13 cellular contexts compared by ENCODE assay signal in genomic region chr4:1691737-1692373, GRCh38. TPM values are rescaled to one million over a fixed set of nuclear protein-coding genes. Genes with fewer than 3 reads are reported as not detected.
DNase-seq lines count a peak whose midpoint lies in the region; FAIRE-seq and TF ChIP-seq lines count a peak whose summit lies in the region.
"Had no signal": no experiment of that assay in that cellular context is flagged by ENCODE, and none has a peak within 500 bp of the region (broad histone marks: within the 10 kb centered on the region; RNA-seq: fewer than 3 reads in every experiment).

No MANE protein-coding gene starts in this region.

- H3K27me3 ChIP-seq in cardiac muscle cell (no peaks in the 10 kb centered on the region), left ventricle myocardium inferior (ENCODE audit: low read depth) (no peaks in the 10 kb centered on the region)
- H3K27me3 ChIP-seq: Peyer's patch had no signal

- peaks cover 32% of the 10 kb centered on the region for H3K36me3 ChIP-seq in cardiac muscle cell
- H3K36me3 ChIP-seq in left ventricle myocardium inferior, result peaks cover 61% of the 10 kb centered on the region

- TF ChIP-seq POLR2A in H54 (IDR thresholded peaks at IDR 0.05; ENCODE audit: low read depth, low read length), result no peak

- H3K9me3 ChIP-seq in cardiac muscle cell (ENCODE audit: low read depth), result no peaks in the 10 kb centered on the region
- H3K9me3 ChIP-seq in left ventricle myocardium inferior (replicated peaks), result no peaks in the 10 kb centered on the region
- H3K9me3 ChIP-seq: Peyer's patch had no signal

- H3K4me3 ChIP-seq in cardiac muscle cell, result no peak overlapping the region
- H3K4me3 ChIP-seq in left ventricle myocardium inferior, result no peak overlapping the region
- H3K4me3 ChIP-seq: Peyer's patch had no signal

- H3K27ac ChIP-seq in cardiac muscle cell (peak overlapping the region; percentile 28), left ventricle myocardium inferior (replicated peaks) (no peak overlapping the region)
- H3K27ac ChIP-seq: Peyer's patch had no signal

- no peak for TF ChIP-seq CTCF in cardiac muscle cell (IDR thresholded peaks at IDR 0.05; ENCODE audit: low read depth, low read length)
- no peak for TF ChIP-seq CTCF in left ventricle myocardium inferior (IDR thresholded peaks at IDR 0.05; ENCODE audit: borderline replicate concordance)

- no peak for FAIRE-seq in H54 (lab: Jason Lieb, UNC)

- H3K4me1 ChIP-seq in cardiac muscle cell (ENCODE audit: low read depth), result no peaks in the 10 kb centered on the region
- no peaks in the 10 kb centered on the region for H3K4me1 ChIP-seq in left ventricle myocardium inferior
- H3K4me1 ChIP-seq: Peyer's patch had no signal

- intact Hi-C loops in left ventricle myocardium inferior (cut with micrococcal nuclease), result loop anchor here (5.0 kb wide), 1 partner anchor 35 kb away; no protein-coding TSS in a partner anchor

- DNase-seq in cardiac muscle cell (ENCODE audit: low read depth in 1 of 2, low spot score in 1 of 2) (no peak), left ventricle myocardium inferior (no peak), H54 (ENCODE audit: insufficient read length, low spot score) (no peak), SKM-1 treated with dmso at 0.1 percent for 144 hours (lab: John Stamatoyannopoulos, UW; ENCODE audit: unreplicated experiment) (no peak)
- DNase-seq: 8988T; DMS79 treated with DMSO at 0.1 percent for 48 hours; NCI-H1105 treated with DMSO at 0.1 percent for 48 hours; NCI-H1694; NCI-H2081 treated with DMSO at 0.1 percent for 48 hours; NCI-H446 treated with DMSO at 0.1 percent for 48 hours; NCI-H69; NK-92 treated with Interleukin-12 subunit alpha and Interleukin-12 subunit beta, amount 100 ng/mL, for 24 hours; Peyer's patch had no signal

RNA-seq across cellular contexts. Expression of gene FAM53A, which starts 7.7 kb away (rescaled TPM):
- total RNA-seq in cardiac muscle cell, result 7.1 and 11.8 TPM in 2 replicates
- 7.1 and 11.4 TPM in 2 replicates for polyA plus RNA-seq in cardiac muscle cell
- total RNA-seq in left ventricle myocardium inferior, result 0.71 TPM

RNA-seq across cellular contexts. Expression of gene SLBP, which starts 20.3 kb away (rescaled TPM):
- 39.9 and 63.3 TPM in 2 replicates for total RNA-seq in cardiac muscle cell
- 62.0 TPM in 2 replicates for polyA plus RNA-seq in cardiac muscle cell
- 11.7 TPM for total RNA-seq in left ventricle myocardium inferior

RNA-seq across cellular contexts. Expression of gene TMEM129, which starts 29.3 kb away (rescaled TPM):
- total RNA-seq in cardiac muscle cell, result 174 and 175 TPM in 2 replicates
- 124 and 137 TPM in 2 replicates for polyA plus RNA-seq in cardiac muscle cell
- 29.6 TPM for total RNA-seq in left ventricle myocardium inferior

RNA-seq across cellular contexts. Expression of gene TACC3, which starts 29.5 kb away (rescaled TPM):
- total RNA-seq in cardiac muscle cell (14.4 and 78.2 TPM in 2 replicates), left ventricle myocardium inferior (5.8 TPM)
- 18.1 and 73.1 TPM in 2 replicates for polyA plus RNA-seq in cardiac muscle cell
